In the genomic region with DNA sequence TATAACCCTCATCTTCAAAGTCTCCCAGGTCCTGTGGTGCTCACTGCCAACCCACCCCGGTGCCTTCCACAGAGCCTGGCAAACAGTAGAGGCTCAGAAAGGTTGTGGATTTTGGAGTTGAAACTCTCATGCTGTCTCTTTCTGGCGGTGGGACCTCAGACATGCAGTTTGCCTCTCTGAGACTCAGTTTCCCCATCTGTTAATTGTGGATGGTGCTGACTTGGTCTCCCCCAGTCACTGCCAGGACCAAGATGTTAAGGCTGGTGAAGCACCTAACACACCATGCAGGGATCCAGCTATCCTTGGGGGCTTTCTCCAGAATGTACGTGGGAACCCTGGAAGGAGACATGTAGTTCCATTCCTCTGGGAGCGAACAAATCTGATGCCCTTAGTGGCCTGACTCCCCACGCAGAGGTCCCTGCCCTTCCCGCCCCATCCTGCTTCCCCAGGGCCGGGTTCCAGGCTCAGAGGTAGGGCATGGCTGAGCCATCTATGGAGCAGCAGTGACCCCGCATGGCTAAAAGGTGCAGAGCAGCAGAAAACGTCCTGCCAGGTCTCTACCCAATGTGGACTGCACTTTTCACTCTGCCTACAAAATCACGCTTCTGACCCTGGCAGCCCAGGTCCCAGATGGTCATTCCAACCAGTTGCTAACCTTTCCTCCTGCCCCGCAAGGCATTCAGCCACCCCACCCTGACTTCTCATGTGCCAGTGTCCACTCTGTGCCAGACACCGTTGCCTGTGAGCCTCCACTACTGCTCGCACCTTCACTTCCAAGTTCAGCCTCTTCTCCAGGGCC, we compare ENCODE assay signal across 8 cellular contexts. TPM values are rescaled to one million over a fixed set of nuclear protein-coding genes. Genes with fewer than 3 reads are reported as not detected.
DNase-seq lines count a peak whose midpoint lies in the region; ATAC-seq and TF ChIP-seq lines count a peak whose summit lies in the region.

No MANE protein-coding gene starts in this region.

- ATAC-seq in GM21529 (IDR thresholded peaks at IDR 0.05; ENCODE audit: unreplicated experiment) (peak; percentile 68), SK-N-SH treated with all-trans-retinoic acid at 6 μM for 48 hours (peak; percentile 99), heart left ventricle (peak; percentile 82 to 89 (median 86))
- ATAC-seq in activated naive CD4-positive, alpha-beta T cell treated with anti-CD3 and anti-CD28 coated beads, Interleukin-2, amount 50 U/mL, for 72 hours = peak; percentile 74 to 93

- peak; percentile 88 for DNase-seq in D341Med (ENCODE audit: low spot score)
- peak; percentile 51 for DNase-seq in MG63
- peak in 1 of 2 donors; percentile 78 for DNase-seq in activated naive CD4-positive, alpha-beta T cell treated with anti-CD3 and anti-CD28 coated beads, Interleukin-2, amount 50 U/mL, for 72 hours (ENCODE audit: low spot score in 2 of 2)
- DNase-seq in heart left ventricle = peak in 4 of 5 donors; percentile 32 to 64 (median 56)
- no peak for DNase-seq in retinal pigment epithelial cell (ENCODE audit: low read depth)
- DNase-seq in putamen (ENCODE audit: low spot score) = no peak

- no peaks in the 10 kb centered on the region for H3K4me1 ChIP-seq in heart left ventricle

- H3K27ac ChIP-seq in heart left ventricle = no peak overlapping the region

- H3K4me3 ChIP-seq in MG63 (no peak overlapping the region), heart left ventricle (no peak overlapping the region), retinal pigment epithelial cell (ENCODE audit: low read length) (no peak overlapping the region)

- H3K36me3 ChIP-seq in MG63 (no peaks in the 10 kb centered on the region), heart left ventricle (no peaks in the 10 kb centered on the region)

- no peak for TF ChIP-seq POLR2A in heart left ventricle (IDR thresholded peaks at IDR 0.05)

- 32 to 37% (median 33%) methylated on average over 13 of the region's 13 CpGs for WGBS in heart left ventricle, 4 donors

- intact Hi-C loops in heart left ventricle (cut with DNase I) = loop anchor here in 7 of 10 donors (2.0 to 10.0 kb wide), 7 partner anchors 136 to 950 kb away; no protein-coding TSS in a partner anchor

- no peaks in the 10 kb centered on the region for H3K9me3 ChIP-seq in MG63
- H3K9me3 ChIP-seq in heart left ventricle = no peaks in the 10 kb centered on the region

- H3K36me3 Mint-ChIP-seq in activated naive CD4-positive, alpha-beta T cell treated with anti-CD3 and anti-CD28 coated beads, Interleukin-2, amount 50 U/mL, for 72 hours = no peaks in the 10 kb centered on the region

- TF ChIP-seq CTCF in heart left ventricle (IDR thresholded peaks at IDR 0.05) (peak; percentile 60 to 79 (median 75)), retinal pigment epithelial cell (conservative IDR thresholded peaks at IDR 0.05; ENCODE audit: low read depth, low read length) (peak; percentile 87)

- H3K27ac Mint-ChIP-seq in activated naive CD4-positive, alpha-beta T cell treated with anti-CD3 and anti-CD28 coated beads, Interleukin-2, amount 50 U/mL, for 72 hours = no peak overlapping the region

- H3K27me3 ChIP-seq in MG63 (no peaks in the 10 kb centered on the region), heart left ventricle (peaks cover 0 to 6% (median 0%) of the 10 kb centered on the region in 9 donors)

- H3K9me3 Mint-ChIP-seq in activated naive CD4-positive, alpha-beta T cell treated with anti-CD3 and anti-CD28 coated beads, Interleukin-2, amount 50 U/mL, for 72 hours = no peaks in the 10 kb centered on the region

TF ChIP-seq in SK-N-SH treated with all-trans-retinoic acid at 6 μM for 48 hours, 23 proteins besides CTCF, POLR2A, EP300 and RAD21 (continues in another document):
- TF ChIP-seq TCF4 (CRISPR knock-in tag; IDR thresholded peaks at IDR 0.05; ENCODE audit: borderline replicate concordance) (no peak), OSR1 (CRISPR knock-in tag; IDR thresholded peaks at IDR 0.05) (no peak), ZC3H10 (CRISPR knock-in tag; IDR thresholded peaks at IDR 0.05) (no peak), GLIS3 (CRISPR knock-in tag; IDR thresholded peaks at IDR 0.05) (no peak), SNAI2 (CRISPR knock-in tag; IDR thresholded peaks at IDR 0.05) (no peak), BACH2 (CRISPR knock-in tag; IDR thresholded peaks at IDR 0.05; ENCODE audit: borderline replicate concordance) (no peak), ZNF70 (CRISPR knock-in tag; IDR thresholded peaks at IDR 0.05) (no peak), ZNF8 (CRISPR knock-in tag; IDR thresholded peaks at IDR 0.05) (no peak), ESRRG (CRISPR knock-in tag; IDR thresholded peaks at IDR 0.05) (no peak), ZFP30 (CRISPR knock-in tag; IDR thresholded peaks at IDR 0.05) (no peak), TOX (CRISPR knock-in tag; IDR thresholded peaks at IDR 0.05; ENCODE audit: borderline replicate concordance) (no peak)
- TF ChIP-seq, protein P1, sequence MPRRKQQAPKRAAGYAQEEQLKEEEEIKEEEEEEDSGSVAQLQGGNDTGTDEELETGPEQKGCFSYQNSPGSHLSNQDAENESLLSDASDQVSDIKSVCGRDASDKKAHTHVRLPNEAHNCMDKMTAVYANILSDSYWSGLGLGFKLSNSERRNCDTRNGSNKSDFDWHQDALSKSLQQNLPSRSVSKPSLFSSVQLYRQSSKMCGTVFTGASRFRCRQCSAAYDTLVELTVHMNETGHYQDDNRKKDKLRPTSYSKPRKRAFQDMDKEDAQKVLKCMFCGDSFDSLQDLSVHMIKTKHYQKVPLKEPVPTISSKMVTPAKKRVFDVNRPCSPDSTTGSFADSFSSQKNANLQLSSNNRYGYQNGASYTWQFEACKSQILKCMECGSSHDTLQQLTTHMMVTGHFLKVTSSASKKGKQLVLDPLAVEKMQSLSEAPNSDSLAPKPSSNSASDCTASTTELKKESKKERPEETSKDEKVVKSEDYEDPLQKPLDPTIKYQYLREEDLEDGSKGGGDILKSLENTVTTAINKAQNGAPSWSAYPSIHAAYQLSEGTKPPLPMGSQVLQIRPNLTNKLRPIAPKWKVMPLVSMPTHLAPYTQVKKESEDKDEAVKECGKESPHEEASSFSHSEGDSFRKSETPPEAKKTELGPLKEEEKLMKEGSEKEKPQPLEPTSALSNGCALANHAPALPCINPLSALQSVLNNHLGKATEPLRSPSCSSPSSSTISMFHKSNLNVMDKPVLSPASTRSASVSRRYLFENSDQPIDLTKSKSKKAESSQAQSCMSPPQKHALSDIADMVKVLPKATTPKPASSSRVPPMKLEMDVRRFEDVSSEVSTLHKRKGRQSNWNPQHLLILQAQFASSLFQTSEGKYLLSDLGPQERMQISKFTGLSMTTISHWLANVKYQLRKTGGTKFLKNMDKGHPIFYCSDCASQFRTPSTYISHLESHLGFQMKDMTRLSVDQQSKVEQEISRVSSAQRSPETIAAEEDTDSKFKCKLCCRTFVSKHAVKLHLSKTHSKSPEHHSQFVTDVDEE (CRISPR knock-in tag; IDR thresholded peaks at IDR 0.05) = no peak
- TF ChIP-seq, protein P2, sequence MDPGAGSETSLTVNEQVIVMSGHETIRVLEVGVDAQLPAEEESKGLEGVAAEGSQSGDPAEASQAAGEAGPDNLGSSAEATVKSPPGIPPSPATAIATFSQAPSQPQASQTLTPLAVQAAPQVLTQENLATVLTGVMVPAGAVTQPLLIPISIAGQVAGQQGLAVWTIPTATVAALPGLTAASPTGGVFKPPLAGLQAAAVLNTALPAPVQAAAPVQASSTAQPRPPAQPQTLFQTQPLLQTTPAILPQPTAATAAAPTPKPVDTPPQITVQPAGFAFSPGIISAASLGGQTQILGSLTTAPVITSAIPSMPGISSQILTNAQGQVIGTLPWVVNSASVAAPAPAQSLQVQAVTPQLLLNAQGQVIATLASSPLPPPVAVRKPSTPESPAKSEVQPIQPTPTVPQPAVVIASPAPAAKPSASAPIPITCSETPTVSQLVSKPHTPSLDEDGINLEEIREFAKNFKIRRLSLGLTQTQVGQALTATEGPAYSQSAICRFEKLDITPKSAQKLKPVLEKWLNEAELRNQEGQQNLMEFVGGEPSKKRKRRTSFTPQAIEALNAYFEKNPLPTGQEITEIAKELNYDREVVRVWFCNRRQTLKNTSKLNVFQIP (CRISPR knock-in tag; IDR thresholded peaks at IDR 0.05; ENCODE audit: borderline replicate concordance, low read depth) = no peak
- TF ChIP-seq, protein P3, sequence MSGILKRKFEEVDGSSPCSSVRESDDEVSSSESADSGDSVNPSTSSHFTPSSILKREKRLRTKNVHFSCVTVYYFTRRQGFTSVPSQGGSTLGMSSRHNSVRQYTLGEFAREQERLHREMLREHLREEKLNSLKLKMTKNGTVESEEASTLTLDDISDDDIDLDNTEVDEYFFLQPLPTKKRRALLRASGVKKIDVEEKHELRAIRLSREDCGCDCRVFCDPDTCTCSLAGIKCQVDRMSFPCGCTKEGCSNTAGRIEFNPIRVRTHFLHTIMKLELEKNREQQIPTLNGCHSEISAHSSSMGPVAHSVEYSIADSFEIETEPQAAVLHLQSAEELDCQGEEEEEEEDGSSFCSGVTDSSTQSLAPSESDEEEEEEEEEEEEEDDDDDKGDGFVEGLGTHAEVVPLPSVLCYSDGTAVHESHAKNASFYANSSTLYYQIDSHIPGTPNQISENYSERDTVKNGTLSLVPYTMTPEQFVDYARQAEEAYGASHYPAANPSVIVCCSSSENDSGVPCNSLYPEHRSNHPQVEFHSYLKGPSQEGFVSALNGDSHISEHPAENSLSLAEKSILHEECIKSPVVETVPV (CRISPR knock-in tag; IDR thresholded peaks at IDR 0.05) = no peak
- TF ChIP-seq, protein P4, sequence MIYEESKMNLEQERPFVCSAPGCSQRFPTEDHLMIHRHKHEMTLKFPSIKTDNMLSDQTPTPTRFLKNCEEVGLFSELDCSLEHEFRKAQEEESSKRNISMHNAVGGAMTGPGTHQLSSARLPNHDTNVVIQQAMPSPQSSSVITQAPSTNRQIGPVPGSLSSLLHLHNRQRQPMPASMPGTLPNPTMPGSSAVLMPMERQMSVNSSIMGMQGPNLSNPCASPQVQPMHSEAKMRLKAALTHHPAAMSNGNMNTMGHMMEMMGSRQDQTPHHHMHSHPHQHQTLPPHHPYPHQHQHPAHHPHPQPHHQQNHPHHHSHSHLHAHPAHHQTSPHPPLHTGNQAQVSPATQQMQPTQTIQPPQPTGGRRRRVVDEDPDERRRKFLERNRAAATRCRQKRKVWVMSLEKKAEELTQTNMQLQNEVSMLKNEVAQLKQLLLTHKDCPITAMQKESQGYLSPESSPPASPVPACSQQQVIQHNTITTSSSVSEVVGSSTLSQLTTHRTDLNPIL (CRISPR knock-in tag; IDR thresholded peaks at IDR 0.05; ENCODE audit: low read depth) = no peak

RNA-seq across cellular contexts. Expression of a gene that starts 9.2 kb away (rescaled TPM):
- total RNA-seq in MG63 (2014; rRNA removed; shearing (Covaris generic); ENCODE audit: low replicate concordance) = not detected in 2 replicates
- 1 to 10 TPM; 1.4 to 9.6 TPM for total RNA-seq in activated naive CD4-positive, alpha-beta T cell treated with anti-CD3 and anti-CD28 coated beads, Interleukin-2, amount 50 U/mL, for 72 hours
- total RNA-seq in heart left ventricle = 1 to 10 TPM in 1 of 9 donors, under 1 TPM in 6, not detected in 2; 0.12 to 2.5 (median 0.29) TPM
- under 1 TPM; 0.06 to 0.19 TPM for polyA plus RNA-seq in heart left ventricle

RNA-seq across cellular contexts. Expression of a gene that starts 46.0 kb away (rescaled TPM):
- total RNA-seq in MG63 (2014; rRNA removed; shearing (Covaris generic); ENCODE audit: low replicate concordance) = 5.5 and 7.5 TPM in 2 replicates
- 1 to 10 TPM; 5.1 to 6.7 TPM for total RNA-seq in activated naive CD4-positive, alpha-beta T cell treated with anti-CD3 and anti-CD28 coated beads, Interleukin-2, amount 50 U/mL, for 72 hours
- total RNA-seq in heart left ventricle = 1 to 10 TPM; 4.5 to 7.7 (median 5.3) TPM
- polyA plus RNA-seq in heart left ventricle = 1 to 10 TPM; 1.7 to 4.5 TPM

Comparison
In these comparisons a context has a peak if more than half of its experiments do, and no peak if none do; other contexts are left out.
1. DNase-seq: peak in D341Med (single experiment), MG63 (single experiment) and heart left ventricle (4 of 5); none in retinal pigment epithelial cell (single experiment) and putamen (single experiment).
2. Peak in every context shown above with its lines, with median percentiles within 50 percentile points of each other: ATAC-seq.